ENCODE assay signal across 8 cellular contexts in the genomic region with DNA sequence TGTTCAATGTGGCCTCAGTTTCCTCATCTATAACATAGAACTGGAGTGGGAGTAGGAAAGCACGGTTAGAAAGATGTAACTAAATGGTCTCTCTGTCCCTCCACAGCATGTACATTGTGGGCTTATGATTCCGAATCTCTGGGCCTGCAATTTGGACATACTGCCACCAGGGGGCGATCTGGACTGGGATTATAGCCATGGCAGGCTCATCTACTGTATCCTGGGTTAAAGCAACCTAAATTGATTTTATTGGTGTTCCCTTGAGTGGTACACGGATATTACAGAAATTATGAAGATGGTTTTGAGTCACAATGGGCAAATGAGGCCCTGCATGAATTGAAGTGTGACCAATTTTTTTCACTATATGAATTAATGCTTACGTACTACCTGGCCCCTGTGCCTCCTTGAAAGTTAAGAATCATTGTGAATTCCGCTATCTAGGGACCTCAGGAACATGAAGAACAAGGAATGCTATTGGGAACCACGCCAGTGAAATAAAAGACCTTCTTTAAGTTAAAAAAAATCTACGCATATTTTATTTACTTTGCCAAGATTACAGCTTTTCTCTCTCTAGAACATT. TPM values are rescaled to one million over a fixed set of nuclear protein-coding genes. Genes with fewer than 3 reads are reported as not detected.
DNase-seq lines count a peak whose midpoint lies in the region; ATAC-seq and TF ChIP-seq lines count a peak whose summit lies in the region.

No MANE protein-coding gene starts in this region.

- H3K4me1 ChIP-seq in PC-9 (replicated peaks; ENCODE audit: insufficient read depth) (no peaks in the 10 kb centered on the region), colonic mucosa (no peaks in the 10 kb centered on the region), right atrium auricular region (no peaks in the 10 kb centered on the region)

- H3K36me3 ChIP-seq in PC-9 (ENCODE audit: low read depth): no peaks in the 10 kb centered on the region
- H3K36me3 ChIP-seq in colonic mucosa: no peaks in the 10 kb centered on the region
- no peaks in the 10 kb centered on the region for H3K36me3 ChIP-seq in right atrium auricular region

- no peaks in the 10 kb centered on the region for H3K9me2 ChIP-seq in PC-9 (ENCODE audit: insufficient read depth)

- peak; percentile 40 for TF ChIP-seq CTCF in GM13976 (IDR thresholded peaks at IDR 0.05; ENCODE audit: borderline replicate concordance, control extremely low read depth, extremely low read depth, insufficient read depth, missing control alignments)
- TF ChIP-seq CTCF in PC-9 (conservative IDR thresholded peaks at IDR 0.05): peak; percentile 97
- peak; percentile 71 for TF ChIP-seq CTCF in colonic mucosa (IDR thresholded peaks at IDR 0.05)
- TF ChIP-seq CTCF in right atrium auricular region (IDR thresholded peaks at IDR 0.05): peak in 1 of 2 donors; percentile 34

- H3K9me3 ChIP-seq in PC-9 (ENCODE audit: insufficient read depth, low read depth) (peaks cover 16% of the 10 kb centered on the region), colonic mucosa (no peaks in the 10 kb centered on the region), right atrium auricular region (peaks cover 8 to 12% of the 10 kb centered on the region in 2 donors)

- no peak overlapping the region for H3K27ac ChIP-seq in PC-9
- no peak overlapping the region for H3K27ac ChIP-seq in colonic mucosa
- no peak overlapping the region for H3K27ac ChIP-seq in right atrium auricular region

- POLR2A ChIA-PET in PC-9 (lab: Charles Lee; ENCODE audit: unreplicated experiment): no interaction called here

- in situ Hi-C loops in GM13976 (cut with MboI; ENCODE audit: low sequenced_read_pairs, unreplicated experiment): no loop called here

- no peaks in the 10 kb centered on the region for H3K79me2 ChIP-seq in PC-9 (ENCODE audit: low read depth)

- no peaks in the 10 kb centered on the region for H4K20me1 ChIP-seq in PC-9 (ENCODE audit: insufficient read depth)

- intact Hi-C loops in PC-9 (cut with micrococcal nuclease; ENCODE audit: unreplicated experiment): no loop called here
- intact Hi-C loops in colonic mucosa (cut with DNase I): loop anchor here (10.0 kb wide), 1 partner anchor 58 kb away; no protein-coding TSS in a partner anchor

- no peaks in the 10 kb centered on the region for H3F3A ChIP-seq in PC-9 (ENCODE audit: insufficient read depth, low read depth)

- no TSS peak for BruUV-seq in PC-9 (replicated peaks; lab: Mats Ljungman, UMichigan)

- H3K4me2 ChIP-seq in PC-9: no peak overlapping the region

- CTCF ChIA-PET in PC-9 (lab: Charles Lee): no interaction called here

- no peak overlapping the region for H3K4me3 ChIP-seq in PC-9
- H3K4me3 ChIP-seq in colonic mucosa: no peak overlapping the region
- no peak overlapping the region for H3K4me3 ChIP-seq in right atrium auricular region

- H2AFZ ChIP-seq in PC-9: no peak overlapping the region

- DNase-seq in GM13976 (ENCODE audit: low spot score) (no peak), PC-9 (no peak), colonic mucosa (peak; percentile 78), NCI-H226 (no peak), NCI-H524 treated with DMSO at 0.1 percent for 48 hours (lab: John Stamatoyannopoulos, UW) (no peak), right atrium auricular region (ENCODE audit: low spot score) (no peak)
- peak; percentile 47 to 74 (median 52) for DNase-seq in stimulated activated CD4-positive, alpha-beta T cell treated with anti-CD3 and anti-CD28 coated beads, Interleukin-12 subunit alpha, Interleukin-12 subunit beta, amount 100 ng/mL, for 48 hours (ENCODE audit: low read depth in 2 of 3, low spot score in 1 of 3)

- no peak for ATAC-seq in HG02798 (IDR thresholded peaks at IDR 0.05; ENCODE audit: poor library complexity, unreplicated experiment)

- no peak overlapping the region for H3K9ac ChIP-seq in colonic mucosa (ENCODE audit: low read depth in 2 of 2, low read length in 2 of 2)

- H3K27me3 ChIP-seq in PC-9 (ENCODE audit: insufficient read depth, low read depth): peaks cover 20% of the 10 kb centered on the region
- H3K27me3 ChIP-seq in colonic mucosa: peaks cover 3% of the 10 kb centered on the region
- H3K27me3 ChIP-seq in right atrium auricular region: no peaks in the 10 kb centered on the region

RNA-seq across cellular contexts. Expression of gene TST, which starts 32.9 kb away (rescaled TPM):
- total RNA-seq in PC-9 (2021) (99.4 and 123 TPM in 2 replicates), colonic mucosa (100 to 1,000 TPM; 410 to 474 TPM), right atrium auricular region (10 to 100 TPM; 55.0 to 82.1 TPM)

RNA-seq across cellular contexts. Expression of gene MPST, which starts 33.2 kb away (rescaled TPM):
- 75.9 and 109 TPM in 2 replicates for total RNA-seq in PC-9 (2021)
- total RNA-seq in colonic mucosa: 100 to 1,000 TPM; 217 to 259 TPM
- 100 to 1,000 TPM; 102 to 116 TPM for total RNA-seq in right atrium auricular region

Comparison
In these comparisons a context has a peak if more than half of its experiments do, and no peak if none do; other contexts are left out.
1. DNase-seq: peak in colonic mucosa (single experiment) and stimulated activated CD4-positive, alpha-beta T cell treated with anti-CD3 and anti-CD28 coated beads, Interleukin-12 subunit alpha, Interleukin-12 subunit beta, amount 100 ng/mL, for 48 hours (3 of 3); none in GM13976 (single experiment), PC-9 (0 of 2), NCI-H226 (single experiment), NCI-H524 treated with DMSO at 0.1 percent for 48 hours (single experiment) and right atrium auricular region (single experiment).